11 cellular contexts compared by ENCODE assay signal in the genomic region with DNA sequence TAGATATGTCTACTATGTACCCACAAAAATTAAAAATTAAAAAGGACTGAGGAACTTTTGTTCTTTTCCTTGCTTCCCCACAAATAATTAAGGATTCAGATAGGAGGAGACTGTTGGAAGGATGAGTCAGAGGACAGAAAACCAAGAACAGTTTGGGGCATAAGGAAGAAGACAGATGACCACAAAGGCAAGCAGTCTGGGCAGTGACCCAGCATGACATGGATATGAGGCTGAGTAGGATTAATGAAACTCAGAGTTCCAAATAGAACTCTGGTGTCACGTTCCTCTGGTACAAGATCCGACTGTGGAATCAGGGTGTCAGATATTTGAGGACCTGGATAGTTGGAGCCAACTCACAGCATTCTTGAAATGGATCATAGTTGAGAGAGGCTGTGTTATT.
DNase-seq lines count a peak whose midpoint lies in the region; ATAC-seq and TF ChIP-seq lines count a peak whose summit lies in the region.
"Had no signal": no experiment of that assay in that cellular context is flagged by ENCODE, and none has a peak within 500 bp of the region (broad histone marks: within the 10 kb centered on the region; RNA-seq: fewer than 3 reads in every experiment).

No MANE protein-coding gene starts in this region.

- H3K9me3 ChIP-seq in gastrocnemius medialis (no peaks in the 10 kb centered on the region), A673 (ENCODE audit: low read depth, low read length, poor library complexity, severe bottlenecking) (peaks cover 14% of the 10 kb centered on the region)

- H3K4me1 ChIP-seq in gastrocnemius medialis (peaks cover 16 to 27% of the 10 kb centered on the region in 2 donors), A673 (ENCODE audit: insufficient read depth, low read length, poor library complexity, severe bottlenecking) (no peaks in the 10 kb centered on the region)

- H3K36me3 ChIP-seq in gastrocnemius medialis: no peaks in the 10 kb centered on the region
- no peaks in the 10 kb centered on the region for H3K36me3 ChIP-seq in A673 (ENCODE audit: insufficient read depth, low read length, poor library complexity, severe bottlenecking)

- DNase-seq in GM03348 (ENCODE audit: low spot score) (peak; percentile 74), T1000 (lab: John Stamatoyannopoulos, UW) (peak; percentile 43), foreskin fibroblast (peak; percentile 94 to 96), gastrocnemius medialis (peak; percentile 92 to 96), A673 (ENCODE audit: low spot score) (no peak), AML-193 (lab: John Stamatoyannopoulos, UW) (no peak), KG1 (lab: John Stamatoyannopoulos, UW) (no peak)
- DNase-seq: activated B cell treated with CpG ODN at 0.5 μM for 24 hours, RPMI8226 had no signal

- H3K27me3 ChIP-seq in gastrocnemius medialis: no peaks in the 10 kb centered on the region
- no peaks in the 10 kb centered on the region for H3K27me3 ChIP-seq in A673 (replicated peaks; ENCODE audit: insufficient read depth, low read depth, low read length, poor library complexity)

- POLR2A ChIA-PET in A673 (lab: Charles Lee; ENCODE audit: low non-redundant PET): no interaction called here

- CTCF ChIA-PET in A673 (lab: Charles Lee): no interaction called here

- H3K27ac ChIP-seq in gastrocnemius medialis: peak overlapping the region; percentile 71 to 82 (median 76)
- no peak overlapping the region for H3K27ac ChIP-seq in A673 (ENCODE audit: low read depth, low read length, poor library complexity, severe bottlenecking)

- TF ChIP-seq CTCF in foreskin fibroblast (IDR thresholded peaks at IDR 0.05; ENCODE audit: low read depth, low read length): no peak
- TF ChIP-seq CTCF in gastrocnemius medialis (IDR thresholded peaks at IDR 0.05 in 4 of 5, conservative IDR thresholded peaks at IDR 0.05 in 1 of 5): no peak
- TF ChIP-seq CTCF in A673 (conservative IDR thresholded peaks at IDR 0.05; ENCODE audit: low read depth, low read length): no peak

- TF ChIP-seq POLR2A in gastrocnemius medialis (IDR thresholded peaks at IDR 0.05): no peak

- ATAC-seq in gastrocnemius medialis (peak; percentile 99), GM21528 (IDR thresholded peaks at IDR 0.05; ENCODE audit: low FRiP score, unreplicated experiment) (no peak)
- ATAC-seq: HepG2 had no signal

- in situ Hi-C loops in gastrocnemius medialis (cut with MboI; ENCODE audit: low sequenced_read_pairs in 4 of 4): loop anchor here in 1 of 4 donors (10.0 kb wide), 1 partner anchor 80 kb away; no protein-coding TSS in a partner anchor

- BruUV-seq in A673 (replicated peaks; lab: Mats Ljungman, UMichigan): no TSS peak

- intact Hi-C loops in gastrocnemius medialis (cut with DNase I; ENCODE audit: low total_unique reads) (loop anchor here (5.0 kb wide), 1 partner anchor 143 kb away; no protein-coding TSS in a partner anchor), A673 (cut with micrococcal nuclease; ENCODE audit: unreplicated experiment) (no loop called here)

- no peak overlapping the region for H3K4me3 ChIP-seq in foreskin fibroblast (ENCODE audit: low read depth in 1 of 2, low read length in 2 of 2)
- H3K4me3 ChIP-seq in gastrocnemius medialis: no peak overlapping the region
- H3K4me3 ChIP-seq in A673 (ENCODE audit: low read depth, low read length, poor library complexity, severe bottlenecking): no peak overlapping the region

Comparison
In these comparisons a context has a peak if more than half of its experiments do, and no peak if none do; other contexts are left out.
1. DNase-seq: peak in GM03348 (single experiment), T1000 (single experiment), foreskin fibroblast (2 of 2) and gastrocnemius medialis (2 of 2); none in A673 (single experiment), AML-193 (0 of 2) and KG1 (single experiment).